8 cellular contexts compared by ENCODE assay signal in the genomic region with DNA sequence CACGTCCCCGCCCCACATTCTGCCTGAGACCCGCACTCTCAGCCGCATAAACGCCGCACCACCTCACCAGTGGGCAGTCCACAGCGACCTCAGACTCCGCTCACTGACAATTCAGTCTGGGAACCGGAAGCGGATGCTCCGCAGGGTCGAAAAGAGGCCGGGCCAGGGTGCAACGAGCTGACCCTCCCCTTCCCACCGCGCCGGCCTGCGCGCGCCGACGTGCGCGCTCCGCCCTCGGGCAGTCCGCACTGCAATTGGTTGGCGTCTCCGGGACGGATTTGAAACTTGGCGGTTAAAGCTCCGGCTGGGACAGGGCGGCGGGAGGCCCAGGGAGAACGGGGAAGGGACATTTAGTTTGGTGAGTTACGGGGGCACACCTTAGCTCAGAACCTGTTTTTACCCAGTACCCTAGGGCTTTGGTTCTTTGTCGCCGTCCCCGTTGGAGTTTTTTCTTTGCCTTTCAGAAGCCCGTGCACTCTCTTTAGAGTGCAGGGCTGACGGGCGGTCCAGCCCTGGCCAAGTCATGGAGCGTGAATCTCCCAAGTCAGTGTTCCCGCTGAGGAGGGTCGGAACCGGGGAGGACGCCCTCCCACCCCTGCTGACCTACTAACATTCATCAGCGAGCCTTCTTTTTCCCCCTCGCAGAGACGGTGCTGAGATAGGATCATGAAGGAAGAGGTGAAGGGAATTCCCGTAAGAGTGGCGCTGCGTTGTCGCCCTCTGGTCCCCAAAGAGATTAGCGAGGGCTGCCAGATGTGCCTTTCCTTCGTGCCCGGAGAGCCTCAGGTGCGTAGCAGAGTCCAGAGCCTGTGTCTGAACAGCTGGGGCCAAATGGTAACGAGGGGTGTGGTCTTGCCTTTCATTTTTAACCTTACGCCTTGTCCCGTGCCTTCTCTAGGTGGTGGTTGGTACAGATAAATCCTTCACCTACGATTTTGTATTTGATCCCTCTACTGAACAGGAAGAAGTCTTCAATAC. TPM values are rescaled to one million over a fixed set of nuclear protein-coding genes. Genes with fewer than 3 reads are reported as not detected.
DNase-seq lines count a peak whose midpoint lies in the region; ATAC-seq, FAIRE-seq and TF ChIP-seq lines count a peak whose summit lies in the region.

A gene with protein sequence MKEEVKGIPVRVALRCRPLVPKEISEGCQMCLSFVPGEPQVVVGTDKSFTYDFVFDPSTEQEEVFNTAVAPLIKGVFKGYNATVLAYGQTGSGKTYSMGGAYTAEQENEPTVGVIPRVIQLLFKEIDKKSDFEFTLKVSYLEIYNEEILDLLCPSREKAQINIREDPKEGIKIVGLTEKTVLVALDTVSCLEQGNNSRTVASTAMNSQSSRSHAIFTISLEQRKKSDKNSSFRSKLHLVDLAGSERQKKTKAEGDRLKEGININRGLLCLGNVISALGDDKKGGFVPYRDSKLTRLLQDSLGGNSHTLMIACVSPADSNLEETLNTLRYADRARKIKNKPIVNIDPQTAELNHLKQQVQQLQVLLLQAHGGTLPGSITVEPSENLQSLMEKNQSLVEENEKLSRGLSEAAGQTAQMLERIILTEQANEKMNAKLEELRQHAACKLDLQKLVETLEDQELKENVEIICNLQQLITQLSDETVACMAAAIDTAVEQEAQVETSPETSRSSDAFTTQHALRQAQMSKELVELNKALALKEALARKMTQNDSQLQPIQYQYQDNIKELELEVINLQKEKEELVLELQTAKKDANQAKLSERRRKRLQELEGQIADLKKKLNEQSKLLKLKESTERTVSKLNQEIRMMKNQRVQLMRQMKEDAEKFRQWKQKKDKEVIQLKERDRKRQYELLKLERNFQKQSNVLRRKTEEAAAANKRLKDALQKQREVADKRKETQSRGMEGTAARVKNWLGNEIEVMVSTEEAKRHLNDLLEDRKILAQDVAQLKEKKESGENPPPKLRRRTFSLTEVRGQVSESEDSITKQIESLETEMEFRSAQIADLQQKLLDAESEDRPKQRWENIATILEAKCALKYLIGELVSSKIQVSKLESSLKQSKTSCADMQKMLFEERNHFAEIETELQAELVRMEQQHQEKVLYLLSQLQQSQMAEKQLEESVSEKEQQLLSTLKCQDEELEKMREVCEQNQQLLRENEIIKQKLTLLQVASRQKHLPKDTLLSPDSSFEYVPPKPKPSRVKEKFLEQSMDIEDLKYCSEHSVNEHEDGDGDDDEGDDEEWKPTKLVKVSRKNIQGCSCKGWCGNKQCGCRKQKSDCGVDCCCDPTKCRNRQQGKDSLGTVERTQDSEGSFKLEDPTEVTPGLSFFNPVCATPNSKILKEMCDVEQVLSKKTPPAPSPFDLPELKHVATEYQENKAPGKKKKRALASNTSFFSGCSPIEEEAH (plus strand): TSS at position 312 of the 978 bp plus-strand sequence. CDS start 355 bp downstream, at position 667.
A gene with protein sequence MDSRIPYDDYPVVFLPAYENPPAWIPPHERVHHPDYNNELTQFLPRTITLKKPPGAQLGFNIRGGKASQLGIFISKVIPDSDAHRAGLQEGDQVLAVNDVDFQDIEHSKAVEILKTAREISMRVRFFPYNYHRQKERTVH (minus strand): TSS at position 135 of the 978 bp plus-strand sequence. CDS start 586 bp downstream, outside the sequence.

- no peaks in the 10 kb centered on the region for H3K27me3 ChIP-seq in astrocyte (ENCODE audit: insufficient read depth, low read length)
- H3K27me3 ChIP-seq in hepatocyte: no peaks in the 10 kb centered on the region

- peak; percentile 23 for FAIRE-seq in astrocyte (lab: Jason Lieb, UNC)

- H3K9me2 ChIP-seq in hepatocyte (replicated peaks; ENCODE audit: insufficient read depth): no peaks in the 10 kb centered on the region

- H3K4me2 ChIP-seq in astrocyte (ENCODE audit: low read length): peak within 1 kb of the TSS; percentile 88
- peak within 1 kb of the TSS; percentile 81 for H3K4me2 ChIP-seq in hepatocyte

- TF ChIP-seq CTCF in astrocyte (IDR thresholded peaks at IDR 0.05; ENCODE audit: insufficient read depth, low read depth, low read length): no peak
- TF ChIP-seq CTCF in hepatocyte (IDR thresholded peaks at IDR 0.05; ENCODE audit: poor library complexity): no peak

- ATAC-seq in GM18498 (IDR thresholded peaks at IDR 0.05; ENCODE audit: unreplicated experiment): peak; percentile 99
- peak; percentile 96 for ATAC-seq in HG02840 (IDR thresholded peaks at IDR 0.05; ENCODE audit: low FRiP score, unreplicated experiment)

- H3K9me3 ChIP-seq in astrocyte (ENCODE audit: insufficient read depth, low read depth, low read length): no peaks in the 10 kb centered on the region
- no peaks in the 10 kb centered on the region for H3K9me3 ChIP-seq in hepatocyte (ENCODE audit: low read depth)

- H3K27ac Mint-ChIP-seq in T-helper 2 cell treated with Interferon-gamma antibody and Interleukin-4, amounts not matched to agents 5 μg/mL and 100 μg/mL, for 36 hours: peak within 1 kb of the TSS; percentile 91
- peak within 1 kb of the TSS; percentile 75 for H3K27ac Mint-ChIP-seq in astrocyte (ENCODE audit: unreplicated experiment)

- H3K4me3 Mint-ChIP-seq in T-helper 2 cell treated with Interferon-gamma antibody and Interleukin-4, amounts not matched to agents 5 μg/mL and 100 μg/mL, for 36 hours: peak within 1 kb of the TSS; percentile 94
- peak within 1 kb of the TSS; percentile 89 for H3K4me3 Mint-ChIP-seq in astrocyte (ENCODE audit: unreplicated experiment)

- peak within 1 kb of the TSS; percentile 78 for H3K4me3 ChIP-seq in astrocyte (ENCODE audit: insufficient read depth, low read depth, low read length)
- peak within 1 kb of the TSS; percentile 55 for H3K4me3 ChIP-seq in hepatocyte

- H3K36me3 ChIP-seq in astrocyte (ENCODE audit: insufficient read depth, low read length) (no peaks in the 10 kb centered on the region), hepatocyte (replicated peaks; ENCODE audit: insufficient read depth, low read depth) (no peaks in the 10 kb centered on the region)

- H3K9ac ChIP-seq in astrocyte (ENCODE audit: low read length): peak within 1 kb of the TSS; percentile 87

- H3K27me3 Mint-ChIP-seq in T-helper 2 cell treated with Interferon-gamma antibody and Interleukin-4, amounts not matched to agents 5 μg/mL and 100 μg/mL, for 36 hours (ENCODE audit: low read depth): no peaks in the 10 kb centered on the region
- H3K27me3 Mint-ChIP-seq in astrocyte (ENCODE audit: low read depth, unreplicated experiment): no peaks in the 10 kb centered on the region

- H4K20me1 ChIP-seq in astrocyte (ENCODE audit: insufficient read depth, low read length): no peaks in the 10 kb centered on the region
- H4K20me1 ChIP-seq in hepatocyte (ENCODE audit: insufficient read depth, poor library complexity, severe bottlenecking): no peaks in the 10 kb centered on the region

- H3K27ac ChIP-seq in astrocyte (ENCODE audit: low read depth, low read length) (peak within 1 kb of the TSS; percentile 65), hepatocyte (peak within 1 kb of the TSS; percentile 41)

- H3K4me1 ChIP-seq in astrocyte (ENCODE audit: insufficient read depth, low read length): peaks cover 7% of the 10 kb centered on the region
- no peaks in the 10 kb centered on the region for H3K4me1 ChIP-seq in hepatocyte (ENCODE audit: insufficient read depth)

- H2AFZ ChIP-seq in astrocyte (ENCODE audit: low read depth, low read length) (peak within 1 kb of the TSS; percentile 92), hepatocyte (peak within 1 kb of the TSS; percentile 78)

- WGBS in hepatocyte (ENCODE audit: low lambda C conversion rate, missing lambda C conversion rate): 28% methylated on average over 62 of the region's 62 CpGs

- H3K4me1 Mint-ChIP-seq in T-helper 2 cell treated with Interferon-gamma antibody and Interleukin-4, amounts not matched to agents 5 μg/mL and 100 μg/mL, for 36 hours (ENCODE audit: low read depth): peaks cover 24% of the 10 kb centered on the region
- H3K4me1 Mint-ChIP-seq in astrocyte (ENCODE audit: low read depth, unreplicated experiment): no peaks in the 10 kb centered on the region

- H3K9me3 Mint-ChIP-seq in T-helper 2 cell treated with Interferon-gamma antibody and Interleukin-4, amounts not matched to agents 5 μg/mL and 100 μg/mL, for 36 hours: no peaks in the 10 kb centered on the region
- H3K9me3 Mint-ChIP-seq in astrocyte (ENCODE audit: unreplicated experiment): no peaks in the 10 kb centered on the region

- H3K79me2 ChIP-seq in astrocyte (ENCODE audit: insufficient read depth, low read length) (peaks cover 59% of the 10 kb centered on the region), hepatocyte (peaks cover 2% of the 10 kb centered on the region)

- peaks cover 39% of the 10 kb centered on the region for H3K36me3 Mint-ChIP-seq in T-helper 2 cell treated with Interferon-gamma antibody and Interleukin-4, amounts not matched to agents 5 μg/mL and 100 μg/mL, for 36 hours (ENCODE audit: low read depth)
- no peaks in the 10 kb centered on the region for H3K36me3 Mint-ChIP-seq in astrocyte (ENCODE audit: low read depth, unreplicated experiment)

- DNase-seq in NCI-H146 (lab: John Stamatoyannopoulos, UW) (peak; percentile 83), astrocyte (ENCODE audit: low read depth) (peak; percentile 56), hepatocyte (ENCODE audit: low spot score) (peak; percentile 89), retina (peak; percentile 87), OCI-M2 (lab: John Stamatoyannopoulos, UW; ENCODE audit: unreplicated experiment) (no peak)
- DNase-seq in T-helper 2 cell treated with Interferon-gamma antibody and Interleukin-4, amounts not matched to agents 5 μg/mL and 100 μg/mL, for 36 hours (ENCODE audit: low spot score): peak; percentile 84

RNA-seq across cellular contexts. Expression of the first gene that starts in this region (rescaled TPM):
- total RNA-seq in astrocyte (1.7 and 3.0 TPM in 2 replicates), hepatocyte (4.8 and 6.4 TPM in 2 replicates)
- 4.0 and 4.2 TPM in 2 replicates for polyA plus RNA-seq in hepatocyte

RNA-seq across cellular contexts. Expression of the second gene that starts in this region (rescaled TPM):
- 47.4 and 48.9 TPM in 2 replicates for total RNA-seq in astrocyte
- total RNA-seq in hepatocyte: 37.6 and 38.8 TPM in 2 replicates
- 52.5 and 57.6 TPM in 2 replicates for polyA plus RNA-seq in hepatocyte
